Comparison of ENCODE assay signal across 9 cellular contexts in the genomic region with DNA sequence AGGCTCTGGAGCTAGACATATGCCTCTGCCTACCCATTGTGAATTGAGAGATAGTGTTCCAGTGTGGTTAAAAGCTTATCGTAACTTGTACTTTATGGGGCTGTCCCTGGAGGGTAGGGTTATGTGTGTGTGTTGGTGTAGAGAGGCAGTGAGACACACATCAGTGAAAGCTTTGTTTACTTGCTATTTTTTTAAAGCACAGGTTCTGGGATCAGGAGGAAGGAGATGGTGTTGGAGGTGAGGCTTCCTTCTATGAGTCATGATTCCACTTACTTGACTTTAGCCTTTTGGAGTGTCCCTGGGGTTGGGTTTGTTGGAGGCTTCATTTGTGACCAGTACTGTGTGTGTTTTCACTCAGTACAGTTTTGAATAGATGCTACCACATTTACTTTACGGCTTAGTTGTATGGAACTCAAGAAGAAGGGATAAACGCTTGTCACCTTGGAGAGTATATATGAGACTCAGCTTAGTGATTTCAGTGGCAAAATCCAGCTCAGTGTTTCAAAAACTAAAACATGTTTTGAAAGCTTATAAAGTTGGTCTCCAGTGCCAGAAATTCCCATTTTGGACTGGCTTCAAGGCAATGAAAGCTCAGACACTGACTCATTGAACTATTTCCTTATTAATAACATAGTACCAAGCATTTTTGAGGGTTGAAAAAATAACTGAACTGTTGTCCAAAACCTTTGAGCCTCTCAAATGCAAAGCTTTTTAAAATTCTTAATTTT.
DNase-seq lines count a peak whose midpoint lies in the region; FAIRE-seq and TF ChIP-seq lines count a peak whose summit lies in the region.
"Had no signal": no experiment of that assay in that cellular context is flagged by ENCODE, and none has a peak within 500 bp of the region (broad histone marks: within the 10 kb centered on the region; RNA-seq: fewer than 3 reads in every experiment).

No MANE protein-coding gene starts in this region.

- H3K27me3 ChIP-seq in A673 (replicated peaks; ENCODE audit: insufficient read depth, low read depth, low read length, poor library complexity) (no peaks in the 10 kb centered on the region), fibroblast of lung (ENCODE audit: control insufficient read depth, insufficient read depth, low read length) (no peaks in the 10 kb centered on the region)

- H3K4me2 ChIP-seq in fibroblast of lung (ENCODE audit: extremely low read depth, insufficient read depth, low read length) = peak overlapping the region; percentile 17

- H3K79me2 ChIP-seq in fibroblast of lung (ENCODE audit: control insufficient read depth, insufficient read depth, low read length) = no peaks in the 10 kb centered on the region

- H4K20me1 ChIP-seq in fibroblast of lung (ENCODE audit: control insufficient read depth, extremely low read depth, insufficient read depth, low read length) = no peaks in the 10 kb centered on the region

- no peaks in the 10 kb centered on the region for H3K36me3 ChIP-seq in A673 (ENCODE audit: insufficient read depth, low read length, poor library complexity, severe bottlenecking)
- H3K36me3 ChIP-seq in fibroblast of lung (ENCODE audit: control insufficient read depth, insufficient read depth, low read length) = no peaks in the 10 kb centered on the region

- DNase-seq in A673 (ENCODE audit: low spot score) (peak; percentile 58), RCC 7860 (ENCODE audit: low spot score) (peak; percentile 24), fibroblast of lung (ENCODE audit: low read depth in 2 of 2) (peak; percentile 88 to 91), non-pigmented ciliary epithelial cell (ENCODE audit: low read depth) (peak; percentile 46), activated gamma-delta T cell (lab: John Stamatoyannopoulos, UW) (no peak), head of caudate nucleus (no peak), RPMI8226 (no peak)
- DNase-seq in activated CD8-positive, alpha-beta memory T cell treated with anti-CD3 and anti-CD28 coated beads, Interleukin-2, amount 50 U/mL, for 4 hours = no peak
- DNase-seq: activated naive CD4-positive, alpha-beta T cell treated with Interleukin-2 at 50 U/mL for 16 hours had no signal

- H3K9me3 ChIP-seq in A673 (ENCODE audit: low read depth, low read length, poor library complexity, severe bottlenecking) (no peaks in the 10 kb centered on the region), fibroblast of lung (ENCODE audit: control insufficient read depth, insufficient read depth, low read depth, low read length) (no peaks in the 10 kb centered on the region)

- H2AFZ ChIP-seq in fibroblast of lung (ENCODE audit: low read length) = no peak overlapping the region

- intact Hi-C loops in A673 (cut with micrococcal nuclease; ENCODE audit: unreplicated experiment) = no loop called here
- intact Hi-C loops in head of caudate nucleus (cut with DNase I) = no loop called here

- no peak overlapping the region for H3K9ac ChIP-seq in fibroblast of lung (ENCODE audit: insufficient read depth, low read length)

- H3K4me1 ChIP-seq in A673 (ENCODE audit: insufficient read depth, low read length, poor library complexity, severe bottlenecking) = peaks cover 53% of the 10 kb centered on the region
- H3K4me1 ChIP-seq in fibroblast of lung (ENCODE audit: control insufficient read depth, extremely low read depth, insufficient read depth, low read length) = peaks cover 2% of the 10 kb centered on the region

- H3K4me3 ChIP-seq in A673 (ENCODE audit: low read depth, low read length, poor library complexity, severe bottlenecking) (no peak overlapping the region), fibroblast of lung (replicated peaks in 1 of 4; ENCODE audit: control extremely low read depth in 1 of 4, insufficient read depth in 1 of 4, low read depth in 3 of 4, low read length in 4 of 4) (no peak overlapping the region)

- peak overlapping the region; percentile 65 for H3K27ac ChIP-seq in A673 (ENCODE audit: low read depth, low read length, poor library complexity, severe bottlenecking)
- no peak overlapping the region for H3K27ac ChIP-seq in fibroblast of lung (ENCODE audit: insufficient read depth, low read length)

- CTCF ChIA-PET in A673 (lab: Charles Lee) = no interaction called here

- no TSS peak for BruUV-seq in A673 (replicated peaks; lab: Mats Ljungman, UMichigan)

- peak; percentile 61 for FAIRE-seq in RCC 7860 (lab: Jason Lieb, UNC)

- POLR2A ChIA-PET in A673 (lab: Charles Lee; ENCODE audit: low non-redundant PET) = interaction anchor here (0.6 to 0.7 kb wide), 2 partner anchors 18 to 1164 kb away, joined by 3 read pairs; no protein-coding TSS in a partner anchor

- no peak for TF ChIP-seq CTCF in A673 (conservative IDR thresholded peaks at IDR 0.05; ENCODE audit: low read depth, low read length)
- no peak for TF ChIP-seq CTCF in fibroblast of lung (conservative IDR thresholded peaks at IDR 0.05 in 1 of 2, IDR thresholded peaks at IDR 0.05 in 1 of 2; ENCODE audit: low read depth in 1 of 2, low read length in 2 of 2)

Comparison
In these comparisons a context has a peak if more than half of its experiments do, and no peak if none do; other contexts are left out.
1. DNase-seq: peak in A673 (single experiment), RCC 7860 (single experiment), fibroblast of lung (2 of 2) and non-pigmented ciliary epithelial cell (single experiment); none in activated CD8-positive, alpha-beta memory T cell treated with anti-CD3 and anti-CD28 coated beads, Interleukin-2, amount 50 U/mL, for 4 hours (single experiment), activated gamma-delta T cell (single experiment), head of caudate nucleus (0 of 42) and RPMI8226 (single experiment).